In the genomic region with DNA sequence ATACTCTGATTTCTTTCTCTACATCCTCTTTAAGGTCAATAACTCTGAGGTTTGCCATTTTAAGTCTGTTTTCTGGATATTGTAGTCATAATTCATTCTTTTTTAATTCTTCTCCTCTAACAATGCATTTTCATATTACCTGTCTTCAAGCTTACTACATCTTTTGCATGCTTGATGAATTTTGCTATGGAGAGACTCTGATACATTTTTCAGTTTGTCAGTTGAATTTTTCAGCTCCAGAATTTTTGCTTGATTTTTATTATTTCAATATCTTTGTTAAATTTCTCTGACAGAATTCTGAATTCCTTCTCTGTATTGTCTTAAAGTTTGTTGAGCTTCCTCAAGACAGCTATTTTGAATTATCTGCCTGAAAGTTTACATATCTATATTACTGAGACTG, we compare ENCODE assay signal across 6 cellular contexts.
"Had no signal": no experiment of that assay in that cellular context is flagged by ENCODE, and none has a peak within 500 bp of the region (broad histone marks: within the 10 kb centered on the region; RNA-seq: fewer than 3 reads in every experiment).

No MANE protein-coding gene starts in this region.

- H3K4me2 ChIP-seq: KMS-11 had no signal

- H3K27ac ChIP-seq: HL-60, KMS-11 had no signal

- H3K9ac ChIP-seq: KMS-11 had no signal

- DNase-seq: IMR-90, KBM-7, KG1 had no signal

- FAIRE-seq: HTR-8/SVneo had no signal
